Comparison of ENCODE assay signal across 8 cellular contexts in the genomic region with DNA sequence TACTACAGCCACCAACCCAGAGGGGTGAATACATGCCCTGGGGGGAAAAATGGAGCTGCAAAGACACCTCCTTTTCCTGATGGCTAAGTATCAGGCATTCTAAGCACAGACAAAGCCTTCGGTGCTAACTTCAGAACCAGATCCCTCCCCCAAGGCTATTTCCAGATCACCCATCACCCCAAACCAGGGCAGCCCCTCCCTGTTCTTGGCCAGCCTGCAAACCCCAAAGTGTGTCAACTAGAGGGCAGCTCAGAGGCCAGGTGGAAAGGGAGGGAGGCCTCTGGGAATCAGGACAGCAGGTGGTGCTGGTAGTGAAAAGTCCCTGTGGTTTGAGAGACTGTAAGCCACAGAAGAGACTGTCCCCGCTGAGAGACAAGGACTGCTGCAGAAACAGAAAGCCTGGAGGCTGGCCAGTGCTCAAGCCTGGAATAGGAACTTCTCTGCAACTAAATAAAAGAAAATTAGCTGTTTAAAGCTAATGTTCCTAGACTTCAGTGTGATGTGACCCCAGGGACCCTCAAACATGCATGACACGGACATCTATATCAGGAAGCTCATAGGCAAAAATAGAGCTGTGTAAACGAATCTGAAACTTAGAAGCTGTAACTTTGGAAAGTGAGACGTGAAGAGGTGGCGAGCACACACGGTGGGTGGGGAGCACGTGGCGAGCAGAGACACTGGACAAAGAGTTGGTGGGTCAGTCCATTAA. TPM values are rescaled to one million over a fixed set of nuclear protein-coding genes. Genes with fewer than 3 reads are reported as not detected.
DNase-seq lines count a peak whose midpoint lies in the region; ATAC-seq and TF ChIP-seq lines count a peak whose summit lies in the region.

No MANE protein-coding gene starts in this region.

- peaks cover 17% of the 10 kb centered on the region for H3K4me1 Mint-ChIP-seq in brain

- TF ChIP-seq POLR2A in GM18505 (IDR thresholded peaks at IDR 0.05; ENCODE audit: borderline replicate concordance, extremely low read depth, insufficient read depth, insufficient read length): peak; percentile 20

- H3K27ac Mint-ChIP-seq in brain: peak overlapping the region in 3 of 5 experiments; percentile 63 to 74 (median 68)

- DNase-seq in 8988T: peak; percentile 32
- peak; percentile 69 for DNase-seq in NCI-H1092 treated with DMSO at 0.1 percent for 48 hours (lab: John Stamatoyannopoulos, UW)
- DNase-seq in medulla oblongata (ENCODE audit: extremely low spot score): peak; percentile 9
- no peak for DNase-seq in SIG-M5 (lab: John Stamatoyannopoulos, UW)
- DNase-seq in Kasumi-1 (lab: John Stamatoyannopoulos, UW): no peak

- TF ChIP-seq CTCF in brain (conservative IDR thresholded peaks at IDR 0.05): no peak

- ATAC-seq in GM18505 (IDR thresholded peaks at IDR 0.05; ENCODE audit: unreplicated experiment) (no peak), HG02642 (IDR thresholded peaks at IDR 0.05; ENCODE audit: poor library complexity, unreplicated experiment) (peak; percentile 78)

- no peaks in the 10 kb centered on the region for H3K9me3 Mint-ChIP-seq in brain

- no peaks in the 10 kb centered on the region for H3K27me3 Mint-ChIP-seq in brain

- H3K36me3 Mint-ChIP-seq in brain: peaks cover 21% of the 10 kb centered on the region

- no peak overlapping the region for H3K4me3 Mint-ChIP-seq in brain

RNA-seq across cellular contexts. Expression of gene TUBG1, which starts 9.1 kb away (rescaled TPM):
- 207 TPM for polyA plus RNA-seq in brain (ENCODE audit: insufficient read depth, low read depth, low replicate concordance)

RNA-seq across cellular contexts. Expression of gene RETREG3, which starts 9.4 kb away (rescaled TPM):
- 24.5 TPM for polyA plus RNA-seq in brain (ENCODE audit: insufficient read depth, low read depth, low replicate concordance)

RNA-seq across cellular contexts. Expression of gene TUBG2, which starts 40.5 kb away (rescaled TPM):
- 65.3 TPM for polyA plus RNA-seq in brain (ENCODE audit: insufficient read depth, low read depth, low replicate concordance)

RNA-seq across cellular contexts. Expression of gene PSMC3IP, which starts 41.1 kb away (rescaled TPM):
- 23.6 TPM for polyA plus RNA-seq in brain (ENCODE audit: insufficient read depth, low read depth, low replicate concordance)

RNA-seq across cellular contexts. Expression of gene MLX, which starts 51.7 kb away (rescaled TPM):
- polyA plus RNA-seq in brain (ENCODE audit: insufficient read depth, low read depth, low replicate concordance): 49.5 TPM

Comparison
In these comparisons a context has a peak if more than half of its experiments do, and no peak if none do; other contexts are left out.
1. DNase-seq: peak in 8988T (single experiment), NCI-H1092 treated with DMSO at 0.1 percent for 48 hours (single experiment) and medulla oblongata (single experiment); none in SIG-M5 (single experiment) and Kasumi-1 (0 of 2).